ENCODE assay signal across 2 cellular contexts in genomic region chr14:78644824-78645559, GRCh38.
TF ChIP-seq lines count a peak whose summit lies in the region.

No MANE protein-coding gene starts in this region.

TF ChIP-seq in GM23338, 12 proteins besides CTCF, POLR2A, EP300 and RAD21 (continued from another document):
- TF ChIP-seq REST (IDR thresholded peaks at IDR 0.05; ENCODE audit: unreplicated experiment) (no peak), JUNB (IDR thresholded peaks at IDR 0.05; ENCODE audit: unreplicated experiment) (no peak), ETS1 (IDR thresholded peaks at IDR 0.05) (no peak), ZNF114 (CRISPR knock-in tag; IDR thresholded peaks at IDR 0.05) (no peak), EZH2 (IDR thresholded peaks at IDR 0.05; ENCODE audit: low read depth, unreplicated experiment) (no peak), CREB1 (CRISPR knock-in tag; IDR thresholded peaks at IDR 0.05; ENCODE audit: low read depth) (no peak), EZH2phosphoT487 (IDR thresholded peaks at IDR 0.05; ENCODE audit: unreplicated experiment) (no peak), NANOG (IDR thresholded peaks at IDR 0.05; ENCODE audit: borderline replicate concordance) (no peak), ZNF331 (CRISPR knock-in tag; IDR thresholded peaks at IDR 0.05; ENCODE audit: low read depth) (no peak), ZNF462 (CRISPR knock-in tag; IDR thresholded peaks at IDR 0.05) (no peak), POLR2AphosphoS5 (IDR thresholded peaks at IDR 0.05; ENCODE audit: low read depth) (no peak)

TF ChIP-seq in SK-N-SH, 30 proteins besides CTCF, POLR2A, EP300 and RAD21 (continued from another document):
- no peak for TF ChIP-seq REST (IDR thresholded peaks at IDR 0.05; ENCODE audit: low read depth, low read length)
- no peak for TF ChIP-seq USF1 (IDR thresholded peaks at IDR 0.05; ENCODE audit: borderline replicate concordance, low read depth)
- no peak for TF ChIP-seq FOSL2 (IDR thresholded peaks at IDR 0.05; ENCODE audit: borderline replicate concordance, low read depth)
- no peak for TF ChIP-seq GABPA (IDR thresholded peaks at IDR 0.05; ENCODE audit: low read depth)
- no peak for TF ChIP-seq RXRA (IDR thresholded peaks at IDR 0.05; ENCODE audit: borderline replicate concordance, low read depth)
- no peak for TF ChIP-seq JUND (IDR thresholded peaks at IDR 0.05)
